26 cellular contexts compared by ENCODE assay signal in the genomic region with DNA sequence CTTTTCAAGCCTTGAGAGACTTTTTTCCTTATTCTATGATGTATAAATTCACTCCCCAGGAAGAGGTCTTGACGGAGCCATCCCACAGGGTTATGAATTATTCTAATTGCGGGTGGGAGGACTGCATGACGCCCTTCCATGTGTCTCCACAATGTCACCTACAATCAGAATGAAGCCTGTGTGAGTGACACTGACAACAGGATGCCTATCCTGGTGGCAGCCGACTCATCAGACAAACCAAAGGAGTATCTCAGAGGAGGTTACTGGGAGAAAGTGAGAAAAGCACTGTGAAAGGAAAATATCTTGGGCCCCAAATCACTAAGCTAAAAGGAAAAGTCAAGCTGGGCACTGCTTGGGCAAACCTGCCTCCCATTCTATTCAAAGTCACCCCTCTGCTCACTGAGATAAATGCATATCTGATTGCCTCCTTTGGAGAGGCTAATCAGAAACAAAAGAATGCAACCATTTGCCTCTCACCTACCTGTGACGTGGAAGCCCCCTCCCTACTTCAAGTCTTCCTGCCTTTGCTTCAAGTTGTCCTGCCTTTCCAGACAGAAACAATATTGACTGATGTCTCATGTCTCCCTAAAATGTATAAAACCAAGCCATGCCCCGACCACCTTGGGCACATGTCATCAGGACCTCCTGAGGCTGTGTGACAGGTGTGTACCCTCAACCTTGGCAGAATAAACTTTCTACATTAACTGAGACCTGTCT.
A peak's percentile ranks its signal among the peaks of the same experiment; 100 is the strongest.
DNase-seq lines count a peak whose midpoint lies in the region; ATAC-seq and TF ChIP-seq lines count a peak whose summit lies in the region.
"Had no signal": no experiment of that assay in that cellular context is flagged by ENCODE, and none has a peak within 500 bp of the region (broad histone marks: within the 10 kb centered on the region; RNA-seq: fewer than 3 reads in every experiment).

No MANE protein-coding gene starts in this region.

- H3K36me3 ChIP-seq in heart left ventricle (peaks cover 4 to 95% (median 60%) of the 10 kb centered on the region in 9 donors), esophagus muscularis mucosa (peaks cover 17 to 67% (median 37%) of the 10 kb centered on the region in 4 donors), neural cell (ENCODE audit: insufficient read depth, low read length) (no peaks in the 10 kb centered on the region), stomach (peaks cover 9 to 65% (median 44%) of the 10 kb centered on the region in 4 donors), GM23248 (ENCODE audit: low read depth) (peaks cover 80% of the 10 kb centered on the region)
- H3K36me3 ChIP-seq: right lobe of liver, uterus had no signal

- H3K79me2 ChIP-seq in neural cell (replicated peaks; ENCODE audit: insufficient read depth, low read length) (no peaks in the 10 kb centered on the region), GM23248 (ENCODE audit: insufficient read depth) (peaks cover 74% of the 10 kb centered on the region)

- intact Hi-C loops in Right ventricle myocardium inferior (cut with DNase I) (no loop called here), heart left ventricle (cut with DNase I) (no loop called here), esophagus muscularis mucosa (cut with DNase I) (loop anchor here (5.0 kb wide), 1 partner anchor 42 kb away; no protein-coding TSS in a partner anchor), stomach (cut with DNase I; ENCODE audit: low total_unique reads) (no loop called here)

- TF ChIP-seq EP300 in esophagus muscularis mucosa (IDR thresholded peaks at IDR 0.05) (no peak), neural cell (conservative IDR thresholded peaks at IDR 0.05; ENCODE audit: poor library complexity, severe bottlenecking) (peak; percentile 84), stomach (IDR thresholded peaks at IDR 0.05) (no peak)

- H3F3A ChIP-seq in neural cell (ENCODE audit: insufficient read depth, low read length, poor library complexity, severe bottlenecking) (no peaks in the 10 kb centered on the region), GM23248 (ENCODE audit: insufficient read depth) (peaks cover 22% of the 10 kb centered on the region)

- DNase-seq in Right ventricle myocardium inferior (ENCODE audit: missing footprints) = peak; percentile 39
- DNase-seq in heart left ventricle = no peak
- DNase-seq in esophagus muscularis mucosa (ENCODE audit: extremely low spot score) = no peak
- DNase-seq in stomach = no peak
- no peak for DNase-seq in stimulated activated naive CD4-positive, alpha-beta T cell (lab: John Stamatoyannopoulos, UW)
- DNase-seq in GM23248 = no peak
- DNase-seq in central memory CD4-positive, alpha-beta T cell = no peak
- DNase-seq: 8988T; activated CD4-positive, alpha-beta T cell treated with anti-CD3 and anti-CD28 coated beads for 1 hour; activated CD8-positive, alpha-beta T cell treated with anti-CD3 and anti-CD28 coated beads, Interleukin-2, amount 10 ng/mL, durations not matched to agents 7 days and 5 days; activated effector memory CD4-positive, alpha-beta T cell treated with Interleukin-2 at 50 U/mL for 16 hours; activated naive CD8-positive, alpha-beta T cell treated with anti-CD3 and anti-CD28 coated beads for 36 hours; aorta; CD4-positive, CD25-positive, alpha-beta regulatory T cell; GOT3; hypothalamus; islet precursor cell; NCI-H748 treated with DMSO at 0.1 percent for 48 hours; right lobe of liver; SK-N-SH; stimulated activated CD4-positive, alpha-beta T cell treated with anti-CD3 and anti-CD28 coated beads, Interleukin-4, amount 100 ng/mL, for 4 hours; T-helper 17 cell; uterus had no signal

- H3K9me3 ChIP-seq in heart left ventricle (no peaks in the 10 kb centered on the region), esophagus muscularis mucosa (no peaks in the 10 kb centered on the region), neural cell (ENCODE audit: low read length) (no peaks in the 10 kb centered on the region), stomach (no peaks in the 10 kb centered on the region), GM23248 (ENCODE audit: low read depth) (no peaks in the 10 kb centered on the region)
- H3K9me3 ChIP-seq: right lobe of liver, SK-N-SH, suprapubic skin, uterus had no signal

- H3K4me3 ChIP-seq in heart left ventricle (no peak overlapping the region), esophagus muscularis mucosa (no peak overlapping the region), neural cell (ENCODE audit: low read length) (peak overlapping the region; percentile 25), stomach (no peak overlapping the region), GM23248 (no peak overlapping the region)
- H3K4me3 ChIP-seq: right lobe of liver, suprapubic skin, uterus had no signal

- no peak for TF ChIP-seq RAD21 in neural cell (conservative IDR thresholded peaks at IDR 0.05)

- H3K9ac ChIP-seq in neural cell (ENCODE audit: low read length) = no peak overlapping the region
- no peak overlapping the region for H3K9ac ChIP-seq in GM23248
- H3K9ac ChIP-seq: SK-N-SH had no signal

- no peaks in the 10 kb centered on the region for H3K9me2 ChIP-seq in neural cell (ENCODE audit: insufficient read depth, low read length)
- H3K9me2 ChIP-seq in GM23248 (ENCODE audit: insufficient read depth) = no peaks in the 10 kb centered on the region
- H3K9me2 ChIP-seq: SK-N-SH had no signal

- no peak for ATAC-seq in Right ventricle myocardium inferior
- ATAC-seq in heart left ventricle = no peak
- ATAC-seq: activated CD8-positive, alpha-beta T cell treated with anti-CD3 and anti-CD28 coated beads, Interleukin-2, amount 10 ng/mL, durations not matched to agents 7 days and 5 days; right lobe of liver; stimulated activated memory B cell treated with anti-CD40 and anti-IgM and Interleukin-4, amounts not matched to agents 10 μg/mL and 1 μg/mL and 100 μg/mL, for 72 hours; T-helper 17 cell had no signal

- WGBS in heart left ventricle, 4 donors = 84 to 89% (median 87%) methylated on average over 6 of the region's 6 CpGs
- WGBS in esophagus muscularis mucosa = 75% methylated on average over 6 of the region's 6 CpGs
- WGBS in stomach, 5 donors = 65 to 73% (median 70%) methylated on average over 6 of the region's 6 CpGs
- 95 to 99% methylated on average over 6 of the region's 6 CpGs for WGBS in GM23248 (ENCODE audit: low coverage in 1 of 2, low lambda C conversion rate in 2 of 2, missing lambda C conversion rate in 2 of 2), 2 experiments

- TF ChIP-seq POLR2A in heart left ventricle (IDR thresholded peaks at IDR 0.05) (no peak), esophagus muscularis mucosa (IDR thresholded peaks at IDR 0.05; ENCODE audit: low read depth) (no peak), stomach (IDR thresholded peaks at IDR 0.05) (no peak)

- TF ChIP-seq CTCF in heart left ventricle (IDR thresholded peaks at IDR 0.05) = no peak
- no peak for TF ChIP-seq CTCF in esophagus muscularis mucosa (IDR thresholded peaks at IDR 0.05)
- no peak for TF ChIP-seq CTCF in neural cell (IDR thresholded peaks at IDR 0.05; ENCODE audit: poor library complexity, severe bottlenecking)
- no peak for TF ChIP-seq CTCF in stomach (IDR thresholded peaks at IDR 0.05)

- H3K27me3 ChIP-seq in heart left ventricle (no peaks in the 10 kb centered on the region), esophagus muscularis mucosa (no peaks in the 10 kb centered on the region), neural cell (ENCODE audit: insufficient read depth, low read depth, low read length) (no peaks in the 10 kb centered on the region), stomach (no peaks in the 10 kb centered on the region), GM23248 (replicated peaks; ENCODE audit: insufficient read depth) (no peaks in the 10 kb centered on the region)
- H3K27me3 ChIP-seq: right lobe of liver, suprapubic skin, uterus had no signal

- no peaks in the 10 kb centered on the region for H3K4me1 ChIP-seq in heart left ventricle
- peaks cover 0 to 38% (median 31%) of the 10 kb centered on the region in 4 donors for H3K4me1 ChIP-seq in esophagus muscularis mucosa
- H3K4me1 ChIP-seq in stomach = peaks cover 0 to 4% (median under 1%) of the 10 kb centered on the region in 4 donors
- peaks cover 14% of the 10 kb centered on the region for H3K4me1 ChIP-seq in GM23248 (ENCODE audit: insufficient read depth)
- H3K4me1 ChIP-seq: right lobe of liver, suprapubic skin, uterus had no signal

- in situ Hi-C loops in GM23248 (cut with MboI) = no loop called here

- H2AFZ ChIP-seq in neural cell (ENCODE audit: low read depth, low read length) (no peak overlapping the region), GM23248 (no peak overlapping the region)

- H3K4me2 ChIP-seq in neural cell (ENCODE audit: low read length) (no peak overlapping the region), GM23248 (ENCODE audit: unreplicated experiment) (no peak overlapping the region)
- H3K4me2 ChIP-seq: SK-N-SH had no signal

- no peaks in the 10 kb centered on the region for H4K20me1 ChIP-seq in neural cell (ENCODE audit: insufficient read depth)
- H4K20me1 ChIP-seq in GM23248 (ENCODE audit: insufficient read depth) = no peaks in the 10 kb centered on the region; the same call in 1 of the 2 replicates

- no peak overlapping the region for H3K27ac ChIP-seq in heart left ventricle
- peak overlapping the region in 3 of 4 donors; percentile 28 to 64 (median 63) for H3K27ac ChIP-seq in esophagus muscularis mucosa (replicated peaks in 1 of 4)
- H3K27ac ChIP-seq in neural cell (ENCODE audit: low read length) = no peak overlapping the region
- no peak overlapping the region for H3K27ac ChIP-seq in stomach
- H3K27ac ChIP-seq in GM23248 = no peak overlapping the region
- H3K27ac ChIP-seq: right lobe of liver, uterus had no signal

TF ChIP-seq in neural cell, 6 proteins besides CTCF, POLR2A, EP300 and RAD21 (continues in another document):
- TF ChIP-seq MXI1 (conservative IDR thresholded peaks at IDR 0.05; ENCODE audit: poor library complexity, severe bottlenecking) (no peak), SMC3 (conservative IDR thresholded peaks at IDR 0.05; ENCODE audit: poor library complexity) (no peak)

Comparison
In these comparisons a context has a peak if more than half of its experiments do, and no peak if none do; other contexts are left out.
1. H3K27ac ChIP-seq: peak in esophagus muscularis mucosa (3 of 4); none in heart left ventricle (0 of 12), neural cell (single experiment), stomach (0 of 5) and GM23248 (single experiment).